In genomic region chr16:18789850-18790706, GRCh38 we compare ENCODE assay signal across 8 cellular contexts. TPM values are rescaled to one million over a fixed set of nuclear protein-coding genes. Genes with fewer than 3 reads are reported as not detected.
DNase-seq lines count a peak whose midpoint lies in the region; ATAC-seq and TF ChIP-seq lines count a peak whose summit lies in the region.

TSS of gene RPS15A (minus strand) at chr16:18790334. CDS start at chr16:18789113, 1,221 bp downstream.

- DNase-seq in GM12865 (ENCODE audit: low read depth), result peak; percentile 98
- DNase-seq in NCI-H1417 treated with DMSO at 0.1 percent for 48 hours (lab: John Stamatoyannopoulos, UW), result peak; percentile 81
- peak; percentile 97 for DNase-seq in SW480 (ENCODE audit: low spot score)
- DNase-seq in activated naive CD8-positive, alpha-beta T cell treated with anti-CD3 and anti-CD28 coated beads, Interleukin-2, amount 50 U/mL, for 24 hours, result peak; percentile 89
- peak; percentile 95 for DNase-seq in Right ventricle myocardium superior
- peak; percentile 88 to 90 for DNase-seq in tibial nerve (ENCODE audit: low spot score in 2 of 2)

- H3K9me3 ChIP-seq in parathyroid adenoma (ENCODE audit: control insufficient read depth, low read length) (no peaks in the 10 kb centered on the region), tibial nerve (no peaks in the 10 kb centered on the region)

- TF ChIP-seq EP300 in tibial nerve (IDR thresholded peaks at IDR 0.05), result peak in 1 of 2 donors; percentile 97

- intact Hi-C loops in Right ventricle myocardium superior (cut with DNase I), result no loop called here

- peak within 1 kb of the TSS; percentile 85 for H2AFZ ChIP-seq in parathyroid adenoma

- TF ChIP-seq POLR2A in tibial nerve (IDR thresholded peaks at IDR 0.05), result peak; percentile 78 to 80

- peak within 1 kb of the TSS; percentile 88 for H3K27ac ChIP-seq in parathyroid adenoma
- H3K27ac ChIP-seq in tibial nerve, result peak within 1 kb of the TSS; percentile 77 to 90 (median 82)

- H3K36me3 Mint-ChIP-seq in activated naive CD8-positive, alpha-beta T cell treated with anti-CD3 and anti-CD28 coated beads, Interleukin-2, amount 50 U/mL, for 24 hours (ENCODE audit: low read depth), result peaks cover 86% of the 10 kb centered on the region

- peak within 1 kb of the TSS; percentile 99 for H3K4me3 Mint-ChIP-seq in activated naive CD8-positive, alpha-beta T cell treated with anti-CD3 and anti-CD28 coated beads, Interleukin-2, amount 50 U/mL, for 24 hours

- ATAC-seq in HG02763 (IDR thresholded peaks at IDR 0.05; ENCODE audit: unreplicated experiment), result peak; percentile 93
- peak; percentile 94 for ATAC-seq in activated naive CD8-positive, alpha-beta T cell treated with anti-CD3 and anti-CD28 coated beads, Interleukin-2, amount 50 U/mL, for 24 hours
- peak; percentile 99 for ATAC-seq in Right ventricle myocardium superior (ENCODE audit: poor library complexity)

- H3K36me3 ChIP-seq in parathyroid adenoma (ENCODE audit: control insufficient read depth, insufficient read depth, low read length) (no peaks in the 10 kb centered on the region), tibial nerve (peaks cover 0 to 67% (median 14%) of the 10 kb centered on the region in 3 donors)

- H3K4me2 ChIP-seq in parathyroid adenoma (ENCODE audit: low read length), result peak within 1 kb of the TSS; percentile 89

- WGBS in tibial nerve, 2 donors, result 5 to 6% methylated on average over 40 to 58 of the region's 60 CpGs

- TF ChIP-seq CTCF in GM12865 (IDR thresholded peaks at IDR 0.05; ENCODE audit: insufficient read depth, low read depth, low read length, missing control alignments) (no peak), parathyroid adenoma (IDR thresholded peaks at IDR 0.05) (no peak), tibial nerve (IDR thresholded peaks at IDR 0.05) (peak in 1 of 5 experiments; percentile 37)

- H3K4me1 Mint-ChIP-seq in activated naive CD8-positive, alpha-beta T cell treated with anti-CD3 and anti-CD28 coated beads, Interleukin-2, amount 50 U/mL, for 24 hours, result peaks cover 46% of the 10 kb centered on the region

- H3K27ac Mint-ChIP-seq in activated naive CD8-positive, alpha-beta T cell treated with anti-CD3 and anti-CD28 coated beads, Interleukin-2, amount 50 U/mL, for 24 hours, result peak within 1 kb of the TSS; percentile 99

- H3K9me3 Mint-ChIP-seq in activated naive CD8-positive, alpha-beta T cell treated with anti-CD3 and anti-CD28 coated beads, Interleukin-2, amount 50 U/mL, for 24 hours, result no peaks in the 10 kb centered on the region

- H3K27me3 Mint-ChIP-seq in activated naive CD8-positive, alpha-beta T cell treated with anti-CD3 and anti-CD28 coated beads, Interleukin-2, amount 50 U/mL, for 24 hours, result no peaks in the 10 kb centered on the region

- peaks cover 41% of the 10 kb centered on the region for H3K79me2 ChIP-seq in parathyroid adenoma

- H3K4me3 ChIP-seq in GM12865 (ENCODE audit: low read depth, low read length) (peak within 1 kb of the TSS; percentile 93), parathyroid adenoma (ENCODE audit: low read depth, low read length) (peak within 1 kb of the TSS; percentile 90), tibial nerve (peak within 1 kb of the TSS; percentile 72 to 89 (median 88))

- peak within 1 kb of the TSS; percentile 49 for H3K9ac ChIP-seq in parathyroid adenoma

- no peaks in the 10 kb centered on the region for H3K27me3 ChIP-seq in parathyroid adenoma (ENCODE audit: control insufficient read depth, insufficient read depth, low read length)
- no peaks in the 10 kb centered on the region for H3K27me3 ChIP-seq in tibial nerve

- peaks cover 24% of the 10 kb centered on the region for H3K4me1 ChIP-seq in parathyroid adenoma
- peaks cover 0 to 48% (median 32%) of the 10 kb centered on the region in 4 donors for H3K4me1 ChIP-seq in tibial nerve

RNA-seq across cellular contexts. Expression of gene RPS15A, which starts in this region (rescaled TPM):
- 632 TPM for total RNA-seq in Right ventricle myocardium superior
- total RNA-seq in tibial nerve, result 1,000 to 10,000 TPM in 3 of 4 donors, 100 to 1,000 TPM in 1; 697 to 1,427 (median 1,125) TPM

Comparison
In these comparisons a context has a peak if more than half of its experiments do, and no peak if none do; other contexts are left out.
1. Peak in every context shown above with its lines: DNase-seq, ATAC-seq, H3K4me3 ChIP-seq and H3K27ac ChIP-seq.